In genomic region chr3:146308222-146308621, GRCh38 we compare ENCODE assay signal across 12 cellular contexts. TPM values are rescaled to one million over a fixed set of nuclear protein-coding genes. Genes with fewer than 3 reads are reported as not detected.
DNase-seq lines count a peak whose midpoint lies in the region; ATAC-seq, FAIRE-seq and TF ChIP-seq lines count a peak whose summit lies in the region.
"Had no signal": no experiment of that assay in that cellular context is flagged by ENCODE, and none has a peak within 500 bp of the region (broad histone marks: within the 10 kb centered on the region; RNA-seq: fewer than 3 reads in every experiment).

No MANE protein-coding gene starts in this region.

- H3K4me1 ChIP-seq in upper lobe of left lung, result peaks cover 0 to 18% (median 9%) of the 10 kb centered on the region in 4 donors

- ATAC-seq in left lobe of liver, result peak; percentile 42
- ATAC-seq in upper lobe of left lung (ENCODE audit: low FRiP score in 2 of 2), result peak in 1 of 2 donors; percentile 67
- ATAC-seq in HG02884 (IDR thresholded peaks at IDR 0.05; ENCODE audit: unreplicated experiment), result no peak
- ATAC-seq in GM21367 (IDR thresholded peaks at IDR 0.05; ENCODE audit: unreplicated experiment), result no peak
- no peak for ATAC-seq in GM21786 (IDR thresholded peaks at IDR 0.05; ENCODE audit: unreplicated experiment)

- H3K9me3 ChIP-seq in upper lobe of left lung, result no peaks in the 10 kb centered on the region

- H3K4me3 ChIP-seq in bronchial epithelial cell (ENCODE audit: low read depth, low read length) (no peak overlapping the region), upper lobe of left lung (no peak overlapping the region)

- H3K27me3 ChIP-seq in bronchial epithelial cell (ENCODE audit: control insufficient read depth, insufficient read depth, low read length) (no peaks in the 10 kb centered on the region), upper lobe of left lung (no peaks in the 10 kb centered on the region)

- TF ChIP-seq CTCF in bronchial epithelial cell (IDR thresholded peaks at IDR 0.05; ENCODE audit: insufficient read depth, low read length, severe bottlenecking), result no peak
- TF ChIP-seq CTCF in upper lobe of left lung (IDR thresholded peaks at IDR 0.05), result no peak

- no peak for FAIRE-seq in bronchial epithelial cell (lab: Jason Lieb, UNC)
- FAIRE-seq: H1 had no signal

- no peaks in the 10 kb centered on the region for H3K36me3 ChIP-seq in bronchial epithelial cell (ENCODE audit: control insufficient read depth, insufficient read depth, low read length)
- H3K36me3 ChIP-seq in upper lobe of left lung, result no peaks in the 10 kb centered on the region

- peak overlapping the region in 3 of 4 donors; percentile 17 to 60 (median 41) for H3K27ac ChIP-seq in upper lobe of left lung

- DNase-seq in HT1080 (ENCODE audit: low read depth) (peak; percentile 42), bronchial epithelial cell (ENCODE audit: low read depth) (peak; percentile 2), left lobe of liver (ENCODE audit: low spot score) (no peak), upper lobe of left lung (no peak)
- DNase-seq: activated T-cell treated with anti-CD3 and anti-CD28 coated beads, Interleukin-2, amount 50 U/mL, for 24 hours; NCI-H1092; NCI-H774 had no signal

- no peak for TF ChIP-seq EP300 in upper lobe of left lung (IDR thresholded peaks at IDR 0.05)

- TF ChIP-seq POLR2A in upper lobe of left lung (IDR thresholded peaks at IDR 0.05), result no peak

RNA-seq across cellular contexts. Expression of gene PLSCR4, which starts 57.3 kb away (rescaled TPM):
- total RNA-seq in HT1080 (2014; rRNA removed; shearing (Covaris generic)), result 2.6 and 2.7 TPM in 2 replicates
- 2.9 and 4.7 TPM in 2 replicates for polyA plus RNA-seq in HT1080 (2015; cell fraction: cytosol; rRNA removed)
- polyA plus RNA-seq in HT1080 (2015; cell fraction: nucleus; rRNA removed), result 7.9 and 8.0 TPM in 2 replicates
- total RNA-seq in bronchial epithelial cell (under 0.01 and 0.26 TPM in 2 replicates), left lobe of liver (27.6 TPM), upper lobe of left lung (10 to 100 TPM; 16.8 to 56.4 (median 37.8) TPM)
- total RNA-seq: G401 had no signal

Comparison
In these comparisons a context has a peak if more than half of its experiments do, and no peak if none do; other contexts are left out.
1. DNase-seq: peak in HT1080 (single experiment) and bronchial epithelial cell (single experiment); none in left lobe of liver (single experiment) and upper lobe of left lung (0 of 2).